ENCODE assay signal across 1 cellular context in genomic region chr17:42846594-42847280, GRCh38.
TF ChIP-seq lines count a peak whose summit lies in the region.

No MANE protein-coding gene starts in this region.

TF ChIP-seq in endothelial cell of umbilical vein, 7 proteins besides CTCF, POLR2A, EP300 and RAD21:
- TF ChIP-seq MYC (IDR thresholded peaks at IDR 0.05; ENCODE audit: low read depth, low read length) = no peak
- TF ChIP-seq EZH2 (IDR thresholded peaks at IDR 0.05; ENCODE audit: borderline replicate concordance, low read depth, low read length, severe bottlenecking) = no peak
- no peak for TF ChIP-seq MAX (IDR thresholded peaks at IDR 0.05; ENCODE audit: insufficient read depth, insufficient read length)
- no peak for TF ChIP-seq POLR2AphosphoS5 (IDR thresholded peaks at IDR 0.05; ENCODE audit: insufficient read depth, low read depth, low read length)
- no peak for TF ChIP-seq JUN (IDR thresholded peaks at IDR 0.05; ENCODE audit: borderline replicate concordance, insufficient read depth, insufficient read length, low read depth)
